26 cellular contexts compared by ENCODE assay signal in genomic region chr1:238648296-238648695, GRCh38.
DNase-seq lines count a peak whose midpoint lies in the region; ATAC-seq and TF ChIP-seq lines count a peak whose summit lies in the region.
"Had no signal": no experiment of that assay in that cellular context is flagged by ENCODE, and none has a peak within 500 bp of the region (broad histone marks: within the 10 kb centered on the region; RNA-seq: fewer than 3 reads in every experiment).

No MANE protein-coding gene starts in this region.

- no peaks in the 10 kb centered on the region for H3K27me3 ChIP-seq in breast epithelium
- H3K27me3 ChIP-seq in SK-N-SH (ENCODE audit: insufficient read depth), result no peaks in the 10 kb centered on the region
- H3K27me3 ChIP-seq in iPS-18a (ENCODE audit: control insufficient read depth, insufficient read depth, low read length), result no peaks in the 10 kb centered on the region
- H3K27me3 ChIP-seq in smooth muscle cell (ENCODE audit: low read depth), result no peaks in the 10 kb centered on the region
- H3K27me3 ChIP-seq: heart left ventricle, neutrophil, tibial nerve had no signal

- peak overlapping the region; percentile 81 for H3K27ac Mint-ChIP-seq in MCF 10A (ENCODE audit: low read depth, unreplicated experiment)
- H3K27ac Mint-ChIP-seq: activated CD8-positive, alpha-beta T cell treated with anti-CD3 and anti-CD28 coated beads, Interleukin-2, amount 10 ng/mL, durations not matched to agents 7 days and 5 days; CD8-positive, alpha-beta memory T cell; dendritic cell treated with granulocyte-macrophage colony-stimulating factor and Interleukin-4, amounts not matched to agents 40 ng/mL and 50 ng/mL, for 4 days; T-cell had no signal

- no peak overlapping the region for H3K4me3 Mint-ChIP-seq in MCF 10A (ENCODE audit: unreplicated experiment)
- H3K4me3 Mint-ChIP-seq: activated CD8-positive, alpha-beta T cell treated with anti-CD3 and anti-CD28 coated beads, Interleukin-2, amount 10 ng/mL, durations not matched to agents 7 days and 5 days; CD8-positive, alpha-beta memory T cell; dendritic cell treated with granulocyte-macrophage colony-stimulating factor and Interleukin-4, amounts not matched to agents 40 ng/mL and 50 ng/mL, for 4 days; T-cell had no signal

- no peak for ATAC-seq in HG02798 (IDR thresholded peaks at IDR 0.05; ENCODE audit: poor library complexity, unreplicated experiment)
- ATAC-seq: activated CD8-positive, alpha-beta T cell treated with anti-CD3 and anti-CD28 coated beads, Interleukin-2, amount 10 ng/mL, durations not matched to agents 7 days and 5 days; heart left ventricle; T-cell had no signal

- H3K36me3 Mint-ChIP-seq in MCF 10A (ENCODE audit: insufficient read depth, unreplicated experiment), result no peaks in the 10 kb centered on the region
- H3K36me3 Mint-ChIP-seq: CD8-positive, alpha-beta memory T cell; T-cell had no signal

- DNase-seq in MCF 10A (ENCODE audit: unreplicated experiment), result no peak
- no peak for DNase-seq in breast epithelium (ENCODE audit: low spot score in 2 of 2)
- DNase-seq in SK-N-SH, result no peak
- DNase-seq in smooth muscle cell (lab: John Stamatoyannopoulos, UW; ENCODE audit: unreplicated experiment), result no peak
- DNase-seq in stimulated activated CD4-positive, alpha-beta T cell treated with anti-CD3 and anti-CD28 coated beads, Interleukin-2, amount 100 ng/mL, for 48 hours, result no peak
- DNase-seq in substantia nigra (lab: John Stamatoyannopoulos, UW), result no peak
- DNase-seq: activated CD4-positive, CD25-positive, alpha-beta regulatory T cell treated with anti-CD3 and anti-CD28 coated beads, Interleukin-2, amount 50 U/mL, for 72 hours; activated CD8-positive, alpha-beta T cell treated with anti-CD3 and anti-CD28 coated beads, Interleukin-2, amount 10 ng/mL, durations not matched to agents 7 days and 5 days; activated gamma-delta T cell treated with Interleukin-2 at 50 U/mL for 16 hours; activated T-cell treated with anti-CD3 and anti-CD28 coated beads, Interleukin-2, amount 50 U/mL, for 1 hour; AML-193; CD8-positive, alpha-beta memory T cell; DMS53; heart left ventricle; NCI-H2029; NCI-H774; Right ventricle myocardium superior; stimulated activated naive CD4-positive, alpha-beta T cell treated with Interleukin-2 at 50 U/mL for 16 hours; T-cell had no signal

- H3K4me1 ChIP-seq in breast epithelium (no peaks in the 10 kb centered on the region), SK-N-SH (ENCODE audit: control insufficient read depth in 1 of 2, insufficient read depth in 2 of 2, low read depth in 1 of 2, low read length in 1 of 2) (peaks cover 0 to 12% of the 10 kb centered on the region in 2 experiments; a peak in 3 of 4 replicates), iPS-18a (ENCODE audit: control insufficient read depth, low read depth, low read length) (peaks cover 25% of the 10 kb centered on the region), smooth muscle cell (ENCODE audit: low read depth) (peaks cover 19% of the 10 kb centered on the region)
- H3K4me1 ChIP-seq: heart left ventricle, tibial nerve had no signal

- TF ChIP-seq POLR2A in breast epithelium (IDR thresholded peaks at IDR 0.05), result no peak

- H3K4me1 Mint-ChIP-seq in MCF 10A (ENCODE audit: insufficient read depth, unreplicated experiment), result peaks cover 31% of the 10 kb centered on the region
- H3K4me1 Mint-ChIP-seq: CD8-positive, alpha-beta memory T cell; T-cell had no signal

- TF ChIP-seq CTCF in MCF 10A (IDR thresholded peaks at IDR 0.05; ENCODE audit: unreplicated experiment), result no peak
- no peak for TF ChIP-seq CTCF in breast epithelium (IDR thresholded peaks at IDR 0.05)
- TF ChIP-seq CTCF in SK-N-SH (IDR thresholded peaks at IDR 0.05), result no peak
- no peak for TF ChIP-seq CTCF in smooth muscle cell (IDR thresholded peaks at IDR 0.05; ENCODE audit: borderline replicate concordance, insufficient read depth, poor library complexity, severe bottlenecking)

- H3K36me3 ChIP-seq in breast epithelium, result no peaks in the 10 kb centered on the region
- H3K36me3 ChIP-seq in SK-N-SH (replicated peaks in 1 of 2; ENCODE audit: control insufficient read depth in 1 of 2, insufficient read depth in 2 of 2, low read length in 1 of 2), result no peaks in the 10 kb centered on the region
- H3K36me3 ChIP-seq in iPS-18a (ENCODE audit: control insufficient read depth, low read depth, low read length), result no peaks in the 10 kb centered on the region
- no peaks in the 10 kb centered on the region for H3K36me3 ChIP-seq in smooth muscle cell (ENCODE audit: low read depth)
- H3K36me3 ChIP-seq: heart left ventricle, neutrophil, tibial nerve had no signal

- no peaks in the 10 kb centered on the region for H3K9me2 ChIP-seq in SK-N-SH

- H3K4me2 ChIP-seq in SK-N-SH, result no peak overlapping the region
- peak overlapping the region; percentile 62 for H3K4me2 ChIP-seq in smooth muscle cell

- H3K27ac ChIP-seq in breast epithelium, result no peak overlapping the region
- peak overlapping the region; percentile 83 to 88 for H3K27ac ChIP-seq in SK-N-SH (ENCODE audit: low read depth in 2 of 2, low read length in 1 of 2)
- peak overlapping the region; percentile 71 for H3K27ac ChIP-seq in iPS-18a (ENCODE audit: low read length)
- H3K27ac ChIP-seq in smooth muscle cell (ENCODE audit: low read depth), result peak overlapping the region; percentile 80
- H3K27ac ChIP-seq in substantia nigra (ENCODE audit: low read depth, low read length, poor library complexity, severe bottlenecking), result no peak overlapping the region
- H3K27ac ChIP-seq: 22Rv1, heart left ventricle, neutrophil, skin epidermis, tibial nerve had no signal

- POLR2A ChIA-PET in MCF 10A (lab: Yijun Ruan, JAX) (interaction anchor here (0.7 kb wide), 1 partner anchor 711 kb away, joined by 3 read pairs; no protein-coding TSS in a partner anchor), SK-N-SH (lab: Yijun Ruan, JAX) (no interaction called here)

- H3K9ac ChIP-seq in SK-N-SH, result no peak overlapping the region
- H3K9ac ChIP-seq in iPS-18a (ENCODE audit: low read length), result peak overlapping the region; percentile 20
- H3K9ac ChIP-seq in smooth muscle cell (ENCODE audit: low read depth), result peak overlapping the region; percentile 14

- H3F3A ChIP-seq in SK-N-SH (replicated peaks; ENCODE audit: insufficient read depth) (peaks cover 25% of the 10 kb centered on the region), smooth muscle cell (ENCODE audit: low read depth) (no peaks in the 10 kb centered on the region)

- H2AFZ ChIP-seq in SK-N-SH (ENCODE audit: low read depth), result no peak overlapping the region
- H2AFZ ChIP-seq in smooth muscle cell (ENCODE audit: low read depth), result peak overlapping the region; percentile 8

- H3K27me3 Mint-ChIP-seq in MCF 10A (ENCODE audit: insufficient read depth, unreplicated experiment), result no peaks in the 10 kb centered on the region
- H3K27me3 Mint-ChIP-seq: dendritic cell treated with granulocyte-macrophage colony-stimulating factor and Interleukin-4, amounts not matched to agents 40 ng/mL and 50 ng/mL, for 4 days; T-cell had no signal

- 82% methylated on average over 1 of the region's 1 CpG for WGBS in SK-N-SH (ENCODE audit: low lambda C conversion rate)
- WGBS in smooth muscle cell (ENCODE audit: low lambda C conversion rate), result 39% methylated on average over 1 of the region's 1 CpG

- H4K20me1 ChIP-seq in SK-N-SH (ENCODE audit: insufficient read depth), result no peaks in the 10 kb centered on the region
- no peaks in the 10 kb centered on the region for H4K20me1 ChIP-seq in smooth muscle cell (ENCODE audit: low read depth)

- CTCF ChIA-PET in MCF 10A (lab: Yijun Ruan, JAX) (interaction anchor here (0.5 to 0.8 kb wide), 5 partner anchors 29 to 1717 kb away, joined by 3 read pairs; no protein-coding TSS in a partner anchor), SK-N-SH (lab: Yijun Ruan, JAX) (no interaction called here)

- H3K9me3 ChIP-seq in breast epithelium, result no peaks in the 10 kb centered on the region
- peaks cover 6% of the 10 kb centered on the region; the same call in 1 of the 2 replicates for H3K9me3 ChIP-seq in SK-N-SH
- H3K9me3 ChIP-seq in iPS-18a (ENCODE audit: control insufficient read depth, low read depth, low read length), result no peaks in the 10 kb centered on the region
- H3K9me3 ChIP-seq in smooth muscle cell (replicated peaks; ENCODE audit: low read depth), result no peaks in the 10 kb centered on the region
- H3K9me3 ChIP-seq: heart left ventricle, neutrophil had no signal

- TF ChIP-seq EP300 in SK-N-SH (IDR thresholded peaks at IDR 0.05; ENCODE audit: borderline replicate concordance in 1 of 2, low read depth in 1 of 2, low read length in 1 of 2), result no peak

- intact Hi-C loops in MCF 10A (cut with micrococcal nuclease), result loop anchor here (2.0 kb wide), 1 partner anchor 35 kb away; no protein-coding TSS in a partner anchor
- intact Hi-C loops in breast epithelium (cut with DNase I; ENCODE audit: low total_unique reads), result no loop called here

- no peak for TF ChIP-seq RAD21 in SK-N-SH (IDR thresholded peaks at IDR 0.05; ENCODE audit: low read length)

- H3K9me3 Mint-ChIP-seq in MCF 10A (ENCODE audit: unreplicated experiment), result no peaks in the 10 kb centered on the region
- H3K9me3 Mint-ChIP-seq: dendritic cell treated with granulocyte-macrophage colony-stimulating factor and Interleukin-4, amounts not matched to agents 40 ng/mL and 50 ng/mL, for 4 days had no signal

- H3K4me3 ChIP-seq in breast epithelium (no peak overlapping the region), SK-N-SH (ENCODE audit: low read depth in 2 of 2, low read length in 1 of 2) (no peak overlapping the region), iPS-18a (ENCODE audit: low read length) (no peak overlapping the region), smooth muscle cell (no peak overlapping the region)
- H3K4me3 ChIP-seq: heart left ventricle, skin epidermis, tibial nerve had no signal

- H3K79me2 ChIP-seq in SK-N-SH (ENCODE audit: insufficient read depth) (no peaks in the 10 kb centered on the region), smooth muscle cell (ENCODE audit: low read depth) (no peaks in the 10 kb centered on the region)

- BruUV-seq in MCF 10A (replicated peaks; lab: Mats Ljungman, UMichigan), result no TSS peak

TF ChIP-seq in SK-N-SH, 30 proteins besides CTCF, POLR2A, EP300 and RAD21:
- TF ChIP-seq FOXJ3 (CRISPR knock-in tag; IDR thresholded peaks at IDR 0.05), result no peak
- TF ChIP-seq TAF1 (IDR thresholded peaks at IDR 0.05; ENCODE audit: borderline replicate concordance, low read depth, low read length), result no peak
TF ChIP-seq in SK-N-SH: peak in this region for 0.

Comparison
In these comparisons a context has a peak if more than half of its experiments do, and no peak if none do; other contexts are left out.
1. H3K27ac ChIP-seq: peak in SK-N-SH (2 of 2), iPS-18a (single experiment) and smooth muscle cell (single experiment); none in breast epithelium (0 of 2) and substantia nigra (single experiment).